Comparison of ENCODE assay signal across 8 cellular contexts in genomic region chr6:156776470-156776840, GRCh38. TPM values are rescaled to one million over a fixed set of nuclear protein-coding genes. Genes with fewer than 3 reads are reported as not detected.
A peak's percentile ranks its signal among the peaks of the same experiment; 100 is the strongest.
DNase-seq lines count a peak whose midpoint lies in the region; ATAC-seq and TF ChIP-seq lines count a peak whose summit lies in the region.

No MANE protein-coding gene starts in this region.

- H3K4me1 ChIP-seq in suprapubic skin: peaks cover 36% of the 10 kb centered on the region

- no peaks in the 10 kb centered on the region for H3K36me3 ChIP-seq in suprapubic skin

- TF ChIP-seq CTCF in astrocyte of the spinal cord (IDR thresholded peaks at IDR 0.05; ENCODE audit: low read depth, low read length): no peak
- TF ChIP-seq CTCF in suprapubic skin (IDR thresholded peaks at IDR 0.05): no peak

- H3K27me3 ChIP-seq in suprapubic skin: no peaks in the 10 kb centered on the region

- WGBS in suprapubic skin: 3% methylated on average over 8 of the region's 8 CpGs

- in situ Hi-C loops in astrocyte of the spinal cord (cut with HindIII; ENCODE audit: low sequenced_read_pairs): no loop called here

- DNase-seq in activated T-cell treated with anti-CD3 and anti-CD28 coated beads, Interleukin-2, amount 50 U/mL, for 24 hours: no peak
- DNase-seq in activated T-cell treated with anti-CD3 and anti-CD28 coated beads for 4 hours (no peak), NCI-H460 (ENCODE audit: extremely low read depth, low read depth) (peak; percentile 26), astrocyte of the spinal cord (ENCODE audit: low read depth, low spot score) (peak; percentile 48), kidney glomerular epithelial cell (lab: John Stamatoyannopoulos, UW) (peak; percentile 69), suprapubic skin (ENCODE audit: low spot score in 2 of 2) (no peak)

- no peaks in the 10 kb centered on the region for H3K27me3 Mint-ChIP-seq in activated T-cell treated with anti-CD3 and anti-CD28 coated beads, Interleukin-2, amount 50 U/mL, for 24 hours

- no peaks in the 10 kb centered on the region for H3K9me3 Mint-ChIP-seq in activated T-cell treated with anti-CD3 and anti-CD28 coated beads, Interleukin-2, amount 50 U/mL, for 24 hours

- H3K9me3 ChIP-seq in suprapubic skin: no peaks in the 10 kb centered on the region

- peak overlapping the region; percentile 99 for H3K27ac ChIP-seq in suprapubic skin

- H3K4me1 Mint-ChIP-seq in activated T-cell treated with anti-CD3 and anti-CD28 coated beads, Interleukin-2, amount 50 U/mL, for 24 hours (ENCODE audit: low read depth): peaks cover 33% of the 10 kb centered on the region

- peaks cover 25% of the 10 kb centered on the region for H3K36me3 Mint-ChIP-seq in activated T-cell treated with anti-CD3 and anti-CD28 coated beads, Interleukin-2, amount 50 U/mL, for 24 hours (ENCODE audit: low read depth)

- TF ChIP-seq POLR2A in suprapubic skin (IDR thresholded peaks at IDR 0.05): no peak

- H3K27ac Mint-ChIP-seq in activated T-cell treated with anti-CD3 and anti-CD28 coated beads, Interleukin-2, amount 50 U/mL, for 24 hours: peak overlapping the region; percentile 96

- peak overlapping the region; percentile 86 for H3K4me3 Mint-ChIP-seq in activated T-cell treated with anti-CD3 and anti-CD28 coated beads, Interleukin-2, amount 50 U/mL, for 24 hours

- no peak for TF ChIP-seq EP300 in suprapubic skin (IDR thresholded peaks at IDR 0.05)

- no peak for ATAC-seq in HG03175 (IDR thresholded peaks at IDR 0.05; ENCODE audit: unreplicated experiment)
- ATAC-seq in GM21619 (IDR thresholded peaks at IDR 0.05; ENCODE audit: unreplicated experiment): no peak

- H3K4me3 ChIP-seq in astrocyte of the spinal cord (ENCODE audit: low read depth, low read length): peak overlapping the region; percentile 53
- peak overlapping the region; percentile 92 for H3K4me3 ChIP-seq in suprapubic skin

RNA-seq across cellular contexts. Expression of gene ARID1B, which starts 0.7 kb away (rescaled TPM):
- 11.1 and 15.5 TPM in 2 replicates for total RNA-seq in NCI-H460 (2014; rRNA removed; shearing (Covaris generic))
- 11.9 and 16.9 TPM in 2 replicates for polyA plus RNA-seq in NCI-H460 (2014; cell fraction: nucleus; rRNA removed)
- 100 to 1,000 TPM; 102 to 233 (median 129) TPM for total RNA-seq in suprapubic skin

Comparison
In these comparisons a context has a peak if more than half of its experiments do, and no peak if none do; other contexts are left out.
1. DNase-seq: peak in NCI-H460 (single experiment), astrocyte of the spinal cord (single experiment) and kidney glomerular epithelial cell (single experiment); none in activated T-cell treated with anti-CD3 and anti-CD28 coated beads, Interleukin-2, amount 50 U/mL, for 24 hours (single experiment), activated T-cell treated with anti-CD3 and anti-CD28 coated beads for 4 hours (single experiment) and suprapubic skin (0 of 2).